In genomic region chr4:3077796-3078195, GRCh38 we compare ENCODE assay signal across 11 cellular contexts. TPM values are rescaled to one million over a fixed set of nuclear protein-coding genes. Genes with fewer than 3 reads are reported as not detected.
DNase-seq lines count a peak whose midpoint lies in the region; ATAC-seq lines count a peak whose summit lies in the region.
"Had no signal": no experiment of that assay in that cellular context is flagged by ENCODE, and none has a peak within 500 bp of the region (broad histone marks: within the 10 kb centered on the region; RNA-seq: fewer than 3 reads in every experiment).

No MANE protein-coding gene starts in this region.

- H3K4me3 Mint-ChIP-seq in naive thymus-derived CD8-positive, alpha-beta T cell, result peak overlapping the region in 6 of 10 donors; percentile 20 to 67 (median 57)

- in situ Hi-C loops in KBM-7 (cut with MboI; ENCODE audit: low pct_unique_long_range_greater_than_20kb, low sequenced_read_pairs), result no loop called here

- peak overlapping the region in 1 of 10 donors; percentile 3 for H3K27ac Mint-ChIP-seq in naive thymus-derived CD8-positive, alpha-beta T cell

- POLR2A ChIA-PET in naive thymus-derived CD8-positive, alpha-beta T cell (lab: Charles Lee), result no interaction called here

- DNase-seq in activated T-cell treated with anti-CD3 and anti-CD28 coated beads, Interleukin-2, amount 50 U/mL, for 48 hours, result peak; percentile 35 to 47
- DNase-seq in activated T-cell treated with anti-CD3 and anti-CD28 coated beads for 4 hours (no peak), KBM-7 (peak; percentile 85), Ammon's horn (ENCODE audit: low spot score) (no peak), NCI-H774 (lab: John Stamatoyannopoulos, UW) (no peak), mesenteric fat pad (ENCODE audit: low spot score) (no peak)
- DNase-seq in naive thymus-derived CD8-positive, alpha-beta T cell, result no peak
- DNase-seq: ACHN, PC-9 had no signal

- H3K9me3 Mint-ChIP-seq in naive thymus-derived CD8-positive, alpha-beta T cell, result no peaks in the 10 kb centered on the region

- peaks cover 0 to 10% (median 0%) of the 10 kb centered on the region in 3 donors for H3K36me3 Mint-ChIP-seq in naive thymus-derived CD8-positive, alpha-beta T cell

- H3K27me3 Mint-ChIP-seq in naive thymus-derived CD8-positive, alpha-beta T cell, result no peaks in the 10 kb centered on the region

- ATAC-seq in GM21526 (IDR thresholded peaks at IDR 0.05; ENCODE audit: low FRiP score, unreplicated experiment), result peak; percentile 32
- ATAC-seq in naive thymus-derived CD8-positive, alpha-beta T cell, result no peak
- ATAC-seq: K562 had no signal

- peaks cover 22 to 54% (median 45%) of the 10 kb centered on the region in 4 donors for H3K4me1 Mint-ChIP-seq in naive thymus-derived CD8-positive, alpha-beta T cell

RNA-seq across cellular contexts. Expression of gene HTT, which starts 3.3 kb away (rescaled TPM):
- total RNA-seq in naive thymus-derived CD8-positive, alpha-beta T cell, result 10 to 100 TPM; 56.7 to 64.6 TPM
- polyA plus RNA-seq in naive thymus-derived CD8-positive, alpha-beta T cell, result 1 to 10 TPM; 2.2 to 5.0 (median 2.7) TPM
- total RNA-seq in mesenteric fat pad, result 56.5 TPM

RNA-seq across cellular contexts. Expression of gene HTT-AS, which starts 3.5 kb away (rescaled TPM):
- total RNA-seq in naive thymus-derived CD8-positive, alpha-beta T cell, result not detected
- polyA plus RNA-seq in naive thymus-derived CD8-positive, alpha-beta T cell, result not detected
- total RNA-seq in mesenteric fat pad, result not detected
- total RNA-seq: K562, PC-9 had no signal
- polyA plus RNA-seq: K562 had no signal

Comparison
In these comparisons a context has a peak if more than half of its experiments do, and no peak if none do; other contexts are left out.
1. DNase-seq: peak in activated T-cell treated with anti-CD3 and anti-CD28 coated beads, Interleukin-2, amount 50 U/mL, for 48 hours (2 of 2) and KBM-7 (single experiment); none in activated T-cell treated with anti-CD3 and anti-CD28 coated beads for 4 hours (single experiment), naive thymus-derived CD8-positive, alpha-beta T cell (0 of 10), Ammon's horn (single experiment), NCI-H774 (single experiment) and mesenteric fat pad (single experiment).